22 cellular contexts compared by ENCODE assay signal in the genomic region with DNA sequence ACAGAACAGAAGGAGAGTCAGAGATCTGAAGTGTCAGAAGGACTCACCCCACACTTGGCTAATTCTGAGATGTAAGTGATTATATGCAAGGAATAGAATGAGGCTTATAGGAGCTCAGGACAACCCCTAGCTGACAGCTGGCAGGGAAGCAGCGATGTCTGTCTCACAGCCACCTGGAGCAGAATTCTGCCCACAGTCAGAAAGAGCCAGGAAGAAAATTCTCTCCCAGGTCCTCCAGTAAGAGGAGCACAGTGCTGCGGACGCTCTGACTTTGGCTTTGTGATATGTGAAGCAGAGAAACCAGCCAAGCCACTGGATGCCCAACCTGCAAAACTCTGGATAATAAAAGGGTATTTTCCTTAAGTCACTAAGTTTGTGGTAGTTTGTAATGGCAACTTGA.
A peak's percentile ranks its signal among the peaks of the same experiment; 100 is the strongest.
DNase-seq lines count a peak whose midpoint lies in the region; ATAC-seq and TF ChIP-seq lines count a peak whose summit lies in the region.
"Had no signal": no experiment of that assay in that cellular context is flagged by ENCODE, and none has a peak within 500 bp of the region (broad histone marks: within the 10 kb centered on the region; RNA-seq: fewer than 3 reads in every experiment).

No MANE protein-coding gene starts in this region.

- intact Hi-C loops in esophagus muscularis mucosa (cut with DNase I), result no loop called here
- intact Hi-C loops in CD14-positive monocyte (cut with micrococcal nuclease), result no loop called here

- no peak for TF ChIP-seq EP300 in esophagus muscularis mucosa (IDR thresholded peaks at IDR 0.05)

- H3K4me3 Mint-ChIP-seq in progenitor cell of endocrine pancreas (ENCODE audit: low read depth) (no peak overlapping the region), CD14-positive monocyte (no peak overlapping the region)
- H3K4me3 Mint-ChIP-seq: CD4-positive, alpha-beta T cell had no signal

- H3K4me1 Mint-ChIP-seq in progenitor cell of endocrine pancreas (ENCODE audit: low read depth) (no peaks in the 10 kb centered on the region), CD14-positive monocyte (no peaks in the 10 kb centered on the region)

- H3K27ac ChIP-seq in esophagus muscularis mucosa (replicated peaks in 1 of 4), result no peak overlapping the region
- H3K27ac ChIP-seq: BLaER1, SK-N-MC had no signal

- H3K36me3 Mint-ChIP-seq in progenitor cell of endocrine pancreas (ENCODE audit: insufficient read depth) (no peaks in the 10 kb centered on the region), CD14-positive monocyte (no peaks in the 10 kb centered on the region)

- H3K4me1 ChIP-seq in esophagus muscularis mucosa, result no peaks in the 10 kb centered on the region
- H3K4me1 ChIP-seq: BLaER1 had no signal

- TF ChIP-seq CTCF in esophagus muscularis mucosa (IDR thresholded peaks at IDR 0.05), result no peak
- no peak for TF ChIP-seq CTCF in progenitor cell of endocrine pancreas (IDR thresholded peaks at IDR 0.05; ENCODE audit: unreplicated experiment)
- TF ChIP-seq CTCF in CD14-positive monocyte (IDR thresholded peaks at IDR 0.05), result no peak

- 71% methylated on average over 3 of the region's 3 CpGs for WGBS in esophagus muscularis mucosa

- no peaks in the 10 kb centered on the region for H3K27me3 Mint-ChIP-seq in progenitor cell of endocrine pancreas
- peaks cover 0 to 2% (median 1%) of the 10 kb centered on the region in 3 donors for H3K27me3 Mint-ChIP-seq in CD14-positive monocyte (ENCODE audit: low read depth in 3 of 3)
- H3K27me3 Mint-ChIP-seq: CD4-positive, alpha-beta T cell had no signal

- H3K27ac Mint-ChIP-seq in progenitor cell of endocrine pancreas, result no peak overlapping the region
- H3K27ac Mint-ChIP-seq in CD14-positive monocyte, result no peak overlapping the region
- H3K27ac Mint-ChIP-seq: CD4-positive, alpha-beta T cell had no signal

- ATAC-seq in HG03108 (IDR thresholded peaks at IDR 0.05; ENCODE audit: unreplicated experiment), result no peak
- ATAC-seq: K562 had no signal

- peaks cover 3% of the 10 kb centered on the region for H3K9me3 Mint-ChIP-seq in progenitor cell of endocrine pancreas (ENCODE audit: low read depth)
- H3K9me3 Mint-ChIP-seq in CD14-positive monocyte, result peaks cover 0 to 17% (median 8%) of the 10 kb centered on the region in 7 donors

- no peaks in the 10 kb centered on the region for H3K36me3 ChIP-seq in esophagus muscularis mucosa
- H3K36me3 ChIP-seq: BLaER1 had no signal

- no peak for TF ChIP-seq POLR2A in esophagus muscularis mucosa (IDR thresholded peaks at IDR 0.05; ENCODE audit: low read depth)

- no peak overlapping the region for H3K4me3 ChIP-seq in esophagus muscularis mucosa
- H3K4me3 ChIP-seq: BLaER1, K562, SK-N-MC had no signal

- H3K9me3 ChIP-seq in esophagus muscularis mucosa, result peaks cover 0 to 9% (median 4%) of the 10 kb centered on the region in 4 donors

- no peaks in the 10 kb centered on the region for H3K27me3 ChIP-seq in esophagus muscularis mucosa
- H3K27me3 ChIP-seq: BLaER1 had no signal

- DNase-seq in D341Med (ENCODE audit: low spot score), result peak; percentile 57
- DNase-seq in NCI-H524 treated with DMSO at 0.1 percent for 48 hours (lab: John Stamatoyannopoulos, UW), result peak; percentile 75
- peak; percentile 3 for DNase-seq in astrocyte of the hippocampus (ENCODE audit: low read depth, low spot score)
- DNase-seq in esophagus muscularis mucosa (ENCODE audit: extremely low spot score), result peak; percentile 62
- DNase-seq in effector CD8-positive, alpha-beta T cell (lab: John Stamatoyannopoulos, UW), result no peak
- no peak for DNase-seq in progenitor cell of endocrine pancreas (ENCODE audit: low spot score, unreplicated experiment)
- DNase-seq in CD14-positive monocyte (ENCODE audit: low spot score), result no peak
- DNase-seq: CD4-positive, alpha-beta T cell; DMS79 treated with DMSO at 0.1 percent for 48 hours; Kasumi-1; MV-4-11; NCI-H1105; NCI-H1436 treated with DMSO at 0.1 percent for 48 hours; NCI-H1930; NCI-H2107; NCI-H446 treated with DMSO at 0.1 percent for 48 hours; SIG-M5; SW 1271 had no signal

Comparison
In these comparisons a context has a peak if more than half of its experiments do, and no peak if none do; other contexts are left out.
1. DNase-seq: peak in D341Med (single experiment), NCI-H524 treated with DMSO at 0.1 percent for 48 hours (single experiment), astrocyte of the hippocampus (single experiment) and esophagus muscularis mucosa (single experiment); none in effector CD8-positive, alpha-beta T cell (single experiment), progenitor cell of endocrine pancreas (single experiment) and CD14-positive monocyte (single experiment).